Comparison of ENCODE assay signal across 9 cellular contexts in the genomic region with DNA sequence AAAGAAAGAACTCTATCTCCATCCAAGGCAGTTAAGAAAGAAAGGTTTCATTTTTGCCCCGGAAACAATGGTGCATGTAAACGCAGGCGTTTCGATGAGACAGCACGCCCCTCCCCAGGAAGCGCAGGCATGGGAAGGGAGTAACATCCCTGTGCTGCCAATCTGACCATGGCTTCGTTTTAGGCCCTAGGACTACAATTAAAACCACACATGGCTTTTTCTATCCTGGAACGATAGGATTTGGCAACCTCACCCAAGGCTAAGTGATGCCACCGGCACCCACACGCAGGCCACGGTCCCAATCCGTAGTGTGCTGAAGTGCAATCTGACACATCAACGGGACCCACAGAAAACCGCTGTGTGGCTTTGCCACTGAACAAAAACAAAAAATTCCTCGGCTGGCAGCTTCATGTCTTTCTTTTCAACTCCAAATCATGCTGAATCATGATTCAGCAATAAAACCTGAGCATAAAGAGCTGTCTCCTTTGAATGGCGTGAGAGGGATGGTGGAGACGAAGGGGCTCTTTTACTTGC. TPM values are rescaled to one million over a fixed set of nuclear protein-coding genes. Genes with fewer than 3 reads are reported as not detected.
DNase-seq lines count a peak whose midpoint lies in the region; ATAC-seq and TF ChIP-seq lines count a peak whose summit lies in the region.
"Had no signal": no experiment of that assay in that cellular context is flagged by ENCODE, and none has a peak within 500 bp of the region (broad histone marks: within the 10 kb centered on the region; RNA-seq: fewer than 3 reads in every experiment).

No MANE protein-coding gene starts in this region.

- intact Hi-C loops in heart right ventricle (cut with DNase I) (loop anchor here in 1 of 10 donors (10.0 kb wide), 1 partner anchor 609 kb away; a partner anchor contains a TSS), cardiac septum (cut with DNase I) (no loop called here), adrenal gland (cut with DNase I) (no loop called here), vagina (cut with DNase I) (no loop called here)

- no peak for TF ChIP-seq POLR2A in adrenal gland (IDR thresholded peaks at IDR 0.05)
- TF ChIP-seq POLR2A in vagina (IDR thresholded peaks at IDR 0.05): no peak

- no peak for DNase-seq in heart right ventricle
- DNase-seq in cardiac septum (ENCODE audit: low spot score): no peak
- peak; percentile 46 to 79 (median 70) for DNase-seq in adrenal gland
- no peak for DNase-seq in vagina (ENCODE audit: extremely low spot score in 2 of 2)
- no peak for DNase-seq in ureter (ENCODE audit: low spot score)
- DNase-seq in GM10266 (ENCODE audit: extremely low spot score): no peak
- DNase-seq: gastrocnemius medialis had no signal

- ATAC-seq in heart right ventricle: peak in 1 of 8 donors; percentile 10
- no peak for ATAC-seq in HG03175 (IDR thresholded peaks at IDR 0.05; ENCODE audit: unreplicated experiment)

- peak overlapping the region; percentile 33 to 82 (median 68) for H3K27ac ChIP-seq in heart right ventricle
- peak overlapping the region; percentile 10 to 87 (median 74) for H3K27ac ChIP-seq in adrenal gland
- peak overlapping the region; percentile 94 for H3K27ac ChIP-seq in muscle layer of colon (ENCODE audit: low read depth, low read length)
- H3K27ac ChIP-seq in vagina: peak overlapping the region; percentile 18

- 51 to 54% methylated on average over 17 of the region's 17 CpGs for WGBS in heart right ventricle, 2 donors
- WGBS in adrenal gland, 4 donors: 41 to 50% (median 47%) methylated on average over 16 to 17 of the region's 17 CpGs

- TF ChIP-seq CTCF in heart right ventricle (IDR thresholded peaks at IDR 0.05) (no peak), adrenal gland (IDR thresholded peaks at IDR 0.05) (no peak), vagina (IDR thresholded peaks at IDR 0.05) (no peak), GM10266 (IDR thresholded peaks at IDR 0.05; ENCODE audit: control insufficient read depth, insufficient read depth, low read depth, missing control alignments) (no peak)

- H3K36me3 ChIP-seq in heart right ventricle (peaks cover 0 to 26% (median 0%) of the 10 kb centered on the region in 9 donors), adrenal gland (replicated peaks in 1 of 2) (peaks cover 0 to 6% of the 10 kb centered on the region in 2 donors), muscle layer of colon (ENCODE audit: insufficient read depth, low read length) (no peaks in the 10 kb centered on the region), vagina (no peaks in the 10 kb centered on the region)
- H3K36me3 ChIP-seq: gastrocnemius medialis had no signal

- H3K4me3 ChIP-seq in heart right ventricle (no peak overlapping the region), adrenal gland (no peak overlapping the region), muscle layer of colon (ENCODE audit: low read depth in 1 of 2, low read length in 2 of 2) (peak overlapping the region in 1 of 2 donors; percentile 30), vagina (no peak overlapping the region)

- H3K9ac ChIP-seq in muscle layer of colon (ENCODE audit: low read length): peak overlapping the region; percentile 6

- H3K4me1 ChIP-seq in heart right ventricle: peaks cover 37 to 100% (median 96%) of the 10 kb centered on the region in 9 donors
- peaks cover 44 to 99% of the 10 kb centered on the region in 2 donors for H3K4me1 ChIP-seq in adrenal gland (replicated peaks in 1 of 2)
- peaks cover 77% of the 10 kb centered on the region for H3K4me1 ChIP-seq in muscle layer of colon (ENCODE audit: insufficient read depth, low read length)
- H3K4me1 ChIP-seq in vagina: peaks cover 74% of the 10 kb centered on the region

- H3K27me3 ChIP-seq in heart right ventricle (no peaks in the 10 kb centered on the region), adrenal gland (no peaks in the 10 kb centered on the region), muscle layer of colon (ENCODE audit: control insufficient read depth in 1 of 2, insufficient read depth in 2 of 2, low read length in 2 of 2) (no peaks in the 10 kb centered on the region), vagina (no peaks in the 10 kb centered on the region)
- H3K27me3 ChIP-seq: gastrocnemius medialis had no signal

- no peaks in the 10 kb centered on the region for H3K9me3 ChIP-seq in heart right ventricle
- no peaks in the 10 kb centered on the region for H3K9me3 ChIP-seq in adrenal gland (replicated peaks in 1 of 3)
- H3K9me3 ChIP-seq in muscle layer of colon (ENCODE audit: low read length): no peaks in the 10 kb centered on the region
- H3K9me3 ChIP-seq in vagina: no peaks in the 10 kb centered on the region
- H3K9me3 ChIP-seq: gastrocnemius medialis had no signal

RNA-seq across cellular contexts. Expression of a gene that starts 24.2 kb away (rescaled TPM):
- total RNA-seq in heart right ventricle (10 to 100 TPM; 51.4 to 76.1 (median 63.3) TPM), cardiac septum (49.0 TPM), adrenal gland (100 to 1,000 TPM in 2 of 8 donors, 10 to 100 TPM in 6; 70.0 to 179 (median 90.0) TPM), vagina (110 TPM), ureter (94.3 TPM)
- polyA plus RNA-seq in heart right ventricle (10 to 100 TPM; 29.5 to 45.2 TPM), adrenal gland (100 to 1,000 TPM in 1 of 3 donors, 10 to 100 TPM in 2; 60.9 to 118 (median 62.3) TPM)

RNA-seq across cellular contexts. Expression of a gene that starts 39.7 kb away (rescaled TPM):
- 1 to 10 TPM; 1.3 to 4.2 (median 2.8) TPM for total RNA-seq in heart right ventricle
- polyA plus RNA-seq in heart right ventricle: 10 to 100 TPM in 1 of 2 donors, 1 to 10 TPM in 1; 3.2 to 14.1 TPM
- 2.7 TPM for total RNA-seq in cardiac septum
- total RNA-seq in adrenal gland: 100 to 1,000 TPM in 1 of 8 donors, 10 to 100 TPM in 6, 1 to 10 TPM in 1; 8.8 to 146 (median 19.2) TPM
- 100 to 1,000 TPM in 1 of 3 donors, 10 to 100 TPM in 1, 1 to 10 TPM in 1; 7.1 to 104 (median 75.9) TPM for polyA plus RNA-seq in adrenal gland
- 35.8 TPM for total RNA-seq in vagina
- total RNA-seq in ureter: 181 TPM

RNA-seq across cellular contexts. Expression of a gene that starts 49.1 kb away (rescaled TPM):
- total RNA-seq in heart right ventricle (1 to 10 TPM; 1.3 to 3.9 (median 2.5) TPM), cardiac septum (2.4 TPM), adrenal gland (10 to 100 TPM in 3 of 8 donors, 1 to 10 TPM in 5; 5.0 to 14.4 (median 8.8) TPM), vagina (7.9 TPM), ureter (9.6 TPM)
- polyA plus RNA-seq in heart right ventricle (1 to 10 TPM; 1.4 to 5.8 TPM), adrenal gland (10 to 100 TPM in 1 of 3 donors, 1 to 10 TPM in 2; 3.5 to 15.6 (median 4.8) TPM)

RNA-seq across cellular contexts. Expression of a gene that starts 50.2 kb away (rescaled TPM):
- total RNA-seq in heart right ventricle (100 to 1,000 TPM; 451 to 574 (median 513) TPM), cardiac septum (414 TPM), adrenal gland (100 to 1,000 TPM; 288 to 842 (median 387) TPM), vagina (318 TPM), ureter (177 TPM)
- polyA plus RNA-seq in heart right ventricle (1,000 to 10,000 TPM in 1 of 2 donors, 100 to 1,000 TPM in 1; 760 to 1,143 TPM), adrenal gland (100 to 1,000 TPM; 300 to 856 (median 442) TPM)

Comparison
In these comparisons a context has a peak if more than half of its experiments do, and no peak if none do; other contexts are left out.
1. DNase-seq: peak in adrenal gland (7 of 7); none in heart right ventricle (0 of 2), cardiac septum (single experiment), vagina (0 of 2), ureter (single experiment) and GM10266 (single experiment).
2. H3K27ac ChIP-seq: peak in every context shown above with its lines; median percentile 94 in muscle layer of colon; 74 in adrenal gland; 68 in heart right ventricle; 18 in vagina.